Comparison of ENCODE assay signal across 28 cellular contexts in the genomic region with DNA sequence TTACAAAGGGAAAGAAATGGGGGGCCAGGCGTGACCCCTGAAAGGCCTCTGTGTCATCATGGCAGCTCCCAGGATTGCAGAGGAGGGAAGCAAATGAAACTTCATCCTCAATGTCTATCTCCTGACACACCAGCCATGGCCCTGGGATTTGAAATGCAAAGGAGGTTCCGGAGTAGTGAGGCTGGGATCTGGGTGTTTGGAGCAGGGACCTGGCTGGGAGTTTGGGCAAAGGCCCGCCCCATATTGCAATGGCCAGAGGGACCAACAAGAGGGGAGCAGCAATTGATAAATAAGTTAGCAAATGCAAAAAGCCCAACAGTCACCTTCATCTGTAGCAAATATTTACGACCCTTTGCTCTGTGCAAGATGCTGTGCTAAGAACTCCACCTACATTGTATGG.
"Had no signal": no experiment of that assay in that cellular context is flagged by ENCODE, and none has a peak within 500 bp of the region (broad histone marks: within the 10 kb centered on the region; RNA-seq: fewer than 3 reads in every experiment).

No MANE protein-coding gene starts in this region.

- H3K4me1 Mint-ChIP-seq: naive B cell; stimulated activated naive B cell treated with anti-CD40 and anti-IgM and Interleukin-4, amounts not matched to agents 10 μg/mL and 1 μg/mL and 100 μg/mL, for 72 hours had no signal

- H3K36me3 ChIP-seq: ovary, right lobe of liver, stomach, tibial artery, transverse colon, vagina had no signal

- FAIRE-seq: small intestine, urothelium cell line had no signal

- H3K27ac ChIP-seq: ovary, parathyroid adenoma, psoas muscle, right lobe of liver, stomach, testis, tibial artery, transverse colon, vagina had no signal

- DNase-seq: naive B cell; naive thymus-derived CD8-positive, alpha-beta T cell; nephron progenitor cell; occipital lobe; ovary; psoas muscle; right cardiac atrium; small intestine; stimulated activated CD4-positive, alpha-beta T cell treated with anti-CD3 and anti-CD28 coated beads, Interleukin-12 subunit alpha, Interleukin-12 subunit beta, amount 100 ng/mL, for 4 hours; stimulated activated CD4-positive, alpha-beta T cell treated with anti-CD3 and anti-CD28 coated beads, Interleukin-1b, Interleukin-23, amount 100 ng/mL, for 48 hours; stimulated activated CD4-positive, alpha-beta T cell treated with anti-CD3 and anti-CD28 coated beads, Interleukin-2, amount 100 ng/mL, for 48 hours; stimulated activated CD4-positive, alpha-beta T cell treated with anti-CD3 and anti-CD28 coated beads, Interleukin-4, amount 100 ng/mL, for 24 hours; stimulated activated naive B cell treated with anti-CD40 and anti-IgM and Interleukin-4, amounts not matched to agents 10 μg/mL and 1 μg/mL and 100 μg/mL, for 72 hours; stimulated activated naive CD4-positive, alpha-beta T cell treated with Interleukin-2 at 50 U/mL for 16 hours; stomach; testis; transverse colon had no signal

- H3K9me3 ChIP-seq: ovary, right lobe of liver, testis, transverse colon, vagina had no signal

- ATAC-seq: naive thymus-derived CD8-positive, alpha-beta T cell; natural killer cell treated with Interleukin-12 subunit alpha and Interleukin-12 subunit beta and Interleukin-15 and Interleukin-18, amount 100 ng/mL, for 72 hours; psoas muscle; right cardiac atrium; right lobe of liver; stimulated activated effector memory CD8-positive, alpha-beta T cell treated with anti-CD3 and anti-CD28 coated beads, Interleukin-12 subunit alpha, Interleukin-12 subunit beta, amount 100 ng/mL, for 72 hours; stimulated activated naive B cell treated with anti-CD40 and anti-IgM and Interleukin-4, amounts not matched to agents 10 μg/mL and 1 μg/mL and 100 μg/mL, for 72 hours had no signal

- H3K9ac ChIP-seq: parathyroid adenoma had no signal

- H3K4me3 ChIP-seq: ovary, psoas muscle, right lobe of liver, stomach, testis, tibial artery, transverse colon, vagina had no signal

- H3K4me3 Mint-ChIP-seq: naive B cell; naive thymus-derived CD8-positive, alpha-beta T cell; natural killer cell treated with Interleukin-12 subunit alpha and Interleukin-12 subunit beta and Interleukin-15 and Interleukin-18, amount 100 ng/mL, for 72 hours; nephron progenitor cell; neural crest cell; stimulated activated effector memory CD8-positive, alpha-beta T cell treated with anti-CD3 and anti-CD28 coated beads, Interleukin-12 subunit alpha, Interleukin-12 subunit beta, amount 100 ng/mL, for 72 hours; stimulated activated naive B cell treated with anti-CD40 and anti-IgM and Interleukin-4, amounts not matched to agents 10 μg/mL and 1 μg/mL and 100 μg/mL, for 72 hours; stimulated activated naive CD8-positive, alpha-beta T cell treated with anti-CD3 and anti-CD28 coated beads, Interleukin-15, Interleukin-2, amounts not matched to agents 100 ng/mL and 50 ng/mL, for 24 hours; type B pancreatic cell had no signal

- H2AFZ ChIP-seq: parathyroid adenoma had no signal

- H3K27ac Mint-ChIP-seq: naive B cell; naive thymus-derived CD8-positive, alpha-beta T cell; natural killer cell treated with Interleukin-12 subunit alpha and Interleukin-12 subunit beta and Interleukin-15 and Interleukin-18, amount 100 ng/mL, for 72 hours; nephron progenitor cell; progenitor cell of endocrine pancreas; stimulated activated effector memory CD8-positive, alpha-beta T cell treated with anti-CD3 and anti-CD28 coated beads, Interleukin-12 subunit alpha, Interleukin-12 subunit beta, amount 100 ng/mL, for 72 hours; stimulated activated naive B cell treated with anti-CD40 and anti-IgM and Interleukin-4, amounts not matched to agents 10 μg/mL and 1 μg/mL and 100 μg/mL, for 72 hours; stimulated activated naive CD8-positive, alpha-beta T cell treated with anti-CD3 and anti-CD28 coated beads, Interleukin-15, Interleukin-2, amounts not matched to agents 100 ng/mL and 50 ng/mL, for 24 hours; type B pancreatic cell had no signal

- H3K36me3 Mint-ChIP-seq: natural killer cell treated with Interleukin-12 subunit alpha and Interleukin-12 subunit beta and Interleukin-15 and Interleukin-18, amount 100 ng/mL, for 72 hours; stimulated activated effector memory CD8-positive, alpha-beta T cell treated with anti-CD3 and anti-CD28 coated beads, Interleukin-12 subunit alpha, Interleukin-12 subunit beta, amount 100 ng/mL, for 72 hours; type B pancreatic cell had no signal

- H3K27me3 ChIP-seq: ovary, right lobe of liver, testis, tibial artery, transverse colon, vagina had no signal

- H3K27me3 Mint-ChIP-seq: type B pancreatic cell had no signal

- H3K9me3 Mint-ChIP-seq: natural killer cell treated with Interleukin-12 subunit alpha and Interleukin-12 subunit beta and Interleukin-15 and Interleukin-18, amount 100 ng/mL, for 72 hours; stimulated activated effector memory CD8-positive, alpha-beta T cell treated with anti-CD3 and anti-CD28 coated beads, Interleukin-12 subunit alpha, Interleukin-12 subunit beta, amount 100 ng/mL, for 72 hours; stimulated activated naive CD8-positive, alpha-beta T cell treated with anti-CD3 and anti-CD28 coated beads, Interleukin-15, Interleukin-2, amounts not matched to agents 100 ng/mL and 50 ng/mL, for 24 hours had no signal

- H3K4me1 ChIP-seq: parathyroid adenoma, psoas muscle, right lobe of liver, stomach, testis, transverse colon, vagina had no signal
